8 cellular contexts compared by ENCODE assay signal in genomic region chr6:106525111-106525884, GRCh38.
A peak's percentile ranks its signal among the peaks of the same experiment; 100 is the strongest.
DNase-seq lines count a peak whose midpoint lies in the region; ATAC-seq and TF ChIP-seq lines count a peak whose summit lies in the region.

No MANE protein-coding gene starts in this region.

- peak overlapping the region; percentile 88 for H3K4me3 Mint-ChIP-seq in activated CD4-positive, alpha-beta T cell treated with anti-CD3 and anti-CD28 coated beads for 36 hours
- H3K4me3 Mint-ChIP-seq in naive thymus-derived CD4-positive, alpha-beta T cell: peak overlapping the region; percentile 80 to 96 (median 91)

- no peak for DNase-seq in activated CD4-positive, alpha-beta T cell treated with anti-CD3 and anti-CD28 coated beads for 36 hours
- DNase-seq in activated CD4-positive, alpha-beta T cell treated with anti-CD3 and anti-CD28 coated beads, Interleukin-2, amount 50 U/mL, for 48 hours: no peak
- peak in 7 of 9 donors; percentile 43 to 65 (median 57) for DNase-seq in naive thymus-derived CD4-positive, alpha-beta T cell
- DNase-seq in T-helper 9 cell (no peak), erythroblast (lab: John Stamatoyannopoulos, UW) (no peak), SHP77 (lab: John Stamatoyannopoulos, UW) (no peak)

- no peaks in the 10 kb centered on the region for H3K27me3 ChIP-seq in naive thymus-derived CD4-positive, alpha-beta T cell (ENCODE audit: control insufficient read depth in 2 of 2, insufficient read depth in 2 of 2, low read length in 2 of 2)

- CTCF ChIA-PET in activated CD4-positive, alpha-beta T cell treated with anti-CD3 and anti-CD28 coated beads for 36 hours (lab: Charles Lee): interaction anchor here (1.4 to 2.2 kb wide), 6 partner anchors 9 to 80 kb away, joined by 3 to 13 read pairs (median 6); no protein-coding TSS in a partner anchor
- CTCF ChIA-PET in naive thymus-derived CD4-positive, alpha-beta T cell (lab: Charles Lee): interaction anchor here (0.6 to 8.0 kb wide), 5 partner anchors 12 to 80 kb away, joined by 3 to 74 read pairs (median 3); no protein-coding TSS in a partner anchor

- peak overlapping the region; percentile 93 for H3K27ac Mint-ChIP-seq in activated CD4-positive, alpha-beta T cell treated with anti-CD3 and anti-CD28 coated beads for 36 hours
- peak overlapping the region; percentile 92 to 98 (median 94) for H3K27ac Mint-ChIP-seq in naive thymus-derived CD4-positive, alpha-beta T cell

- H3K36me3 Mint-ChIP-seq in activated CD4-positive, alpha-beta T cell treated with anti-CD3 and anti-CD28 coated beads for 36 hours (ENCODE audit: low read depth): peaks cover 49% of the 10 kb centered on the region
- peaks cover 9 to 35% (median 29%) of the 10 kb centered on the region in 5 donors for H3K36me3 Mint-ChIP-seq in naive thymus-derived CD4-positive, alpha-beta T cell

- peaks cover 77% of the 10 kb centered on the region for H3K4me1 Mint-ChIP-seq in activated CD4-positive, alpha-beta T cell treated with anti-CD3 and anti-CD28 coated beads for 36 hours
- H3K4me1 Mint-ChIP-seq in naive thymus-derived CD4-positive, alpha-beta T cell: peaks cover 24 to 79% (median 63%) of the 10 kb centered on the region in 7 donors

- no peak for TF ChIP-seq CTCF in VCaP (conservative IDR thresholded peaks at IDR 0.05)

- H3K4me1 ChIP-seq in naive thymus-derived CD4-positive, alpha-beta T cell (ENCODE audit: control insufficient read depth in 2 of 2, insufficient read depth in 2 of 2, low read length in 2 of 2): peaks cover 11 to 13% of the 10 kb centered on the region in 2 donors

- H3K27me3 Mint-ChIP-seq in activated CD4-positive, alpha-beta T cell treated with anti-CD3 and anti-CD28 coated beads for 36 hours: no peaks in the 10 kb centered on the region
- H3K27me3 Mint-ChIP-seq in naive thymus-derived CD4-positive, alpha-beta T cell: no peaks in the 10 kb centered on the region

- peak overlapping the region; percentile 57 for H3K4me3 ChIP-seq in naive thymus-derived CD4-positive, alpha-beta T cell (ENCODE audit: low read length)

- peak overlapping the region; percentile 69 for H3K27ac ChIP-seq in VCaP
- H3K27ac ChIP-seq in naive thymus-derived CD4-positive, alpha-beta T cell (ENCODE audit: low read depth, low read length): peak overlapping the region; percentile 86

- no peaks in the 10 kb centered on the region for H3K9me3 ChIP-seq in naive thymus-derived CD4-positive, alpha-beta T cell (ENCODE audit: control insufficient read depth in 2 of 3, low read length in 3 of 3)

- POLR2A ChIA-PET in activated CD4-positive, alpha-beta T cell treated with anti-CD3 and anti-CD28 coated beads for 36 hours (lab: Charles Lee): interaction anchor here (0.6 kb wide), 1 partner anchor 13 kb away, joined by 3 read pairs; no protein-coding TSS in a partner anchor
- POLR2A ChIA-PET in naive thymus-derived CD4-positive, alpha-beta T cell (lab: Charles Lee): interaction anchor here (0.6 to 9.3 kb wide), 10 partner anchors 9 to 67 kb away, joined by 3 to 173 read pairs (median 4); no protein-coding TSS in a partner anchor

- peaks cover 11 to 14% (median 14%) of the 10 kb centered on the region in 3 experiments for H3K36me3 ChIP-seq in naive thymus-derived CD4-positive, alpha-beta T cell (ENCODE audit: control insufficient read depth in 2 of 3, insufficient read depth in 3 of 3, low read length in 3 of 3)

- no peaks in the 10 kb centered on the region for H3K9me3 Mint-ChIP-seq in activated CD4-positive, alpha-beta T cell treated with anti-CD3 and anti-CD28 coated beads for 36 hours (ENCODE audit: low read depth)
- H3K9me3 Mint-ChIP-seq in naive thymus-derived CD4-positive, alpha-beta T cell: no peaks in the 10 kb centered on the region

- intact Hi-C loops in activated CD4-positive, alpha-beta T cell treated with anti-CD3 and anti-CD28 coated beads for 36 hours (cut with DNase I, micrococcal nuclease): loop anchor here in 1 of 2 experiments (1.0 to 10.0 kb wide), 3 partner anchors 9 to 1300 kb away; partner anchors contain the start of gene SCML4
- intact Hi-C loops in naive thymus-derived CD4-positive, alpha-beta T cell (cut with micrococcal nuclease): loop anchor here (1.0 to 10.0 kb wide), 6 partner anchors 13 to 1670 kb away; partner anchors contain the start of genes BEND3 (in 1 of the 2) and HACE1 (in 1 of the 2)

- no peak for TF ChIP-seq POLR2A in erythroblast (IDR thresholded peaks at IDR 0.05; ENCODE audit: low read length)

- peak; percentile 38 for ATAC-seq in activated CD4-positive, alpha-beta T cell treated with anti-CD3 and anti-CD28 coated beads for 36 hours
- ATAC-seq in HG03039 (IDR thresholded peaks at IDR 0.05; ENCODE audit: unreplicated experiment): peak; percentile 36
- peak; percentile 21 for ATAC-seq in naive thymus-derived CD4-positive, alpha-beta T cell

Comparison
In these comparisons a context has a peak if more than half of its experiments do, and no peak if none do; other contexts are left out.
1. DNase-seq: peak in naive thymus-derived CD4-positive, alpha-beta T cell (7 of 9); none in activated CD4-positive, alpha-beta T cell treated with anti-CD3 and anti-CD28 coated beads for 36 hours (single experiment), activated CD4-positive, alpha-beta T cell treated with anti-CD3 and anti-CD28 coated beads, Interleukin-2, amount 50 U/mL, for 48 hours (0 of 2), T-helper 9 cell (single experiment), erythroblast (0 of 2) and SHP77 (0 of 2).
2. Peak in every context shown above with its lines, with median percentiles within 50 percentile points of each other: ATAC-seq.